In the genomic region with DNA sequence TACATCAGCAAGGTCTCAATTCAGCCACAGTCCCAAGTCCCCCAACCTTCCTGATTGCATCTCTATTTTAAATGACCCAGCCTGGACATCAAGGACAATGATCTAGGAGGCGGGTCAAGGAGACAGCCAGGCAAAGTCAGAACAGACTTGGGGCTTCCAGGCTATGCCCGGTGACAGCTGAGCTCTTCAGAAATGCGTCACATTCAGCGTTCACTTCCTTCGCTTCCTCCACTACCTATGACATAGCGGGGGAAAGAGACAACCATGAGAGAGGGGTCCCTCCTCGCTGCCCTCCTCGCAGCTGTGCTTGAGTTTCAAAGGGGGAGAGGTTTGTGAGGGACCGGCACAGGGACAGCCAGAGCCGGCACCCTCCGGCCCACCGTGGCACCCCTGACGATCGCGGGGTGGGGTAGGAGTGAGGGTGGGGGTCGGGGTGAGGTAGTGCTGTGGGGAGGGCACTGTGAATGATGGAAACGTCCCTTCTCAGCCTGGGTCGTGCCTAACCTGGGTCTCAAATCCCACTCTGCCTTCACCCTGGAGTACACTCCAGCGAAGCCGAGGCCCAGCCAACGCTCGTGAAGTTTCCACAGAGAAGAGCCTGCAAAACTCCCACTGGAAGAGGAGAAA, we compare ENCODE assay signal across 1 cellular context.
TF ChIP-seq lines count a peak whose summit lies in the region.

No MANE protein-coding gene starts in this region.

TF ChIP-seq in endothelial cell of umbilical vein, 7 proteins besides CTCF, POLR2A, EP300 and RAD21:
- no peak for TF ChIP-seq GATA2 (IDR thresholded peaks at IDR 0.05; ENCODE audit: insufficient read depth, insufficient read length, low read depth, low read length)
- TF ChIP-seq POLR2AphosphoS5 (IDR thresholded peaks at IDR 0.05; ENCODE audit: insufficient read depth, low read depth, low read length), result no peak
- TF ChIP-seq EZH2 (IDR thresholded peaks at IDR 0.05; ENCODE audit: borderline replicate concordance, low read depth, low read length, severe bottlenecking), result no peak
- no peak for TF ChIP-seq FOS (IDR thresholded peaks at IDR 0.05; ENCODE audit: borderline replicate concordance, insufficient read depth, low read length)
- no peak for TF ChIP-seq JUN (IDR thresholded peaks at IDR 0.05; ENCODE audit: borderline replicate concordance, insufficient read depth, insufficient read length, low read depth)
- no peak for TF ChIP-seq MYC (IDR thresholded peaks at IDR 0.05; ENCODE audit: low read depth, low read length)
- TF ChIP-seq, protein P1, sequence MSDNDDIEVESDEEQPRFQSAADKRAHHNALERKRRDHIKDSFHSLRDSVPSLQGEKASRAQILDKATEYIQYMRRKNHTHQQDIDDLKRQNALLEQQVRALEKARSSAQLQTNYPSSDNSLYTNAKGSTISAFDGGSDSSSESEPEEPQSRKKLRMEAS (IDR thresholded peaks at IDR 0.05; ENCODE audit: insufficient read depth, insufficient read length), result no peak
TF ChIP-seq in endothelial cell of umbilical vein: peak in this region for 0.
